In genomic region chr11:2211113-2211971, GRCh38 we compare ENCODE assay signal across 1 cellular context.
TF ChIP-seq lines count a peak whose summit lies in the region.

No MANE protein-coding gene starts in this region.

TF ChIP-seq in HepG2, 621 proteins besides CTCF, POLR2A, EP300 and RAD21 (continued from another document and continues in another):
- TF ChIP-seq ATF3 (CRISPR knock-in tag; IDR thresholded peaks at IDR 0.05) (peak; percentile 65), HNRNPLL (IDR thresholded peaks at IDR 0.05; ENCODE audit: low read depth, low read length, poor library complexity, severe bottlenecking) (peak; percentile 64), DNMT3B (CRISPR knock-in tag; conservative IDR thresholded peaks at IDR 0.05) (peak; percentile 65; the same call in 1 of the 2 replicates), RARA (CRISPR knock-in tag; IDR thresholded peaks at IDR 0.05) (peak; percentile 93), ZFP90 (CRISPR knock-in tag; IDR thresholded peaks at IDR 0.05; ENCODE audit: borderline replicate concordance) (no peak), NFYC (CRISPR knock-in tag; IDR thresholded peaks at IDR 0.05) (peak; percentile 27; the same call in 1 of the 2 replicates), ZBTB44 (CRISPR knock-in tag; IDR thresholded peaks at IDR 0.05) (no peak), HNF4A (CRISPR knock-in tag; IDR thresholded peaks at IDR 0.05) (peak; percentile 94), FOXA1 (IDR thresholded peaks at IDR 0.05) (peak; percentile 71), FOXA1 (CRISPR knock-in tag; IDR thresholded peaks at IDR 0.05) (peak; percentile 97), FOXP1 (IDR thresholded peaks at IDR 0.05) (no peak), FOXP1 (CRISPR knock-in tag; IDR thresholded peaks at IDR 0.05) (peak; percentile 84), HOXD1 (CRISPR knock-in tag; IDR thresholded peaks at IDR 0.05) (peak; percentile 98), ZNF451 (CRISPR knock-in tag; IDR thresholded peaks at IDR 0.05) (no peak), ZNF580 (CRISPR knock-in tag; IDR thresholded peaks at IDR 0.05; ENCODE audit: borderline replicate concordance, low read depth) (0 out of 2 replicates have a peak, but pooled peaks have one; percentile 3), ARID4A (CRISPR knock-in tag; IDR thresholded peaks at IDR 0.05; ENCODE audit: borderline replicate concordance) (peak; percentile 71; the same call in 1 of the 2 replicates), SUZ12 (IDR thresholded peaks at IDR 0.05; ENCODE audit: low read depth, low read length) (no peak), DNMT1 (CRISPR knock-in tag; IDR thresholded peaks at IDR 0.05) (no peak), MIER3 (CRISPR knock-in tag; IDR thresholded peaks at IDR 0.05; ENCODE audit: borderline replicate concordance) (peak; percentile 95; the same call in 1 of the 2 replicates), ZHX1 (CRISPR knock-in tag; IDR thresholded peaks at IDR 0.05; ENCODE audit: low read depth) (peak; percentile 62; the same call in 1 of the 2 replicates), NCOA2 (CRISPR knock-in tag; IDR thresholded peaks at IDR 0.05) (peak; percentile 97), ZNF121 (CRISPR knock-in tag; IDR thresholded peaks at IDR 0.05) (peak; percentile 98), ZSCAN25 (CRISPR knock-in tag; IDR thresholded peaks at IDR 0.05) (peak; percentile 91; the same call in 1 of the 2 replicates), GMEB1 (CRISPR knock-in tag; IDR thresholded peaks at IDR 0.05; ENCODE audit: borderline replicate concordance) (peak; percentile 55; the same call in 1 of the 2 replicates), NFIC (IDR thresholded peaks at IDR 0.05; ENCODE audit: low read length) (peak; percentile 92; the same call in 1 of the 2 replicates), ELF3 (CRISPR knock-in tag; IDR thresholded peaks at IDR 0.05) (peak; percentile 87), ZNF34 (CRISPR knock-in tag; IDR thresholded peaks at IDR 0.05; ENCODE audit: borderline replicate concordance) (no peak), STAT5B (CRISPR knock-in tag; IDR thresholded peaks at IDR 0.05) (no peak), ZNF253 (CRISPR knock-in tag; IDR thresholded peaks at IDR 0.05; ENCODE audit: borderline replicate concordance) (no peak), ZBTB2 (CRISPR knock-in tag; IDR thresholded peaks at IDR 0.05; ENCODE audit: low read depth) (no peak), E2F5 (CRISPR knock-in tag; conservative IDR thresholded peaks at IDR 0.05) (no peak), IKZF4 (CRISPR knock-in tag; IDR thresholded peaks at IDR 0.05; ENCODE audit: borderline replicate concordance, low read depth, not compliant biosample characterization) (no peak)
- TF ChIP-seq, protein P1, sequence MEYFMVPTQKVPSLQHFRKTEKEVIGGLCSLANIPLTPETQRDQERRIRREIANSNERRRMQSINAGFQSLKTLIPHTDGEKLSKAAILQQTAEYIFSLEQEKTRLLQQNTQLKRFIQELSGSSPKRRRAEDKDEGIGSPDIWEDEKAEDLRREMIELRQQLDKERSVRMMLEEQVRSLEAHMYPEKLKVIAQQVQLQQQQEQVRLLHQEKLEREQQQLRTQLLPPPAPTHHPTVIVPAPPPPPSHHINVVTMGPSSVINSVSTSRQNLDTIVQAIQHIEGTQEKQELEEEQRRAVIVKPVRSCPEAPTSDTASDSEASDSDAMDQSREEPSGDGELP (IDR thresholded peaks at IDR 0.05; ENCODE audit: borderline replicate concordance, low read depth): peak; percentile 98
- TF ChIP-seq, protein P2, sequence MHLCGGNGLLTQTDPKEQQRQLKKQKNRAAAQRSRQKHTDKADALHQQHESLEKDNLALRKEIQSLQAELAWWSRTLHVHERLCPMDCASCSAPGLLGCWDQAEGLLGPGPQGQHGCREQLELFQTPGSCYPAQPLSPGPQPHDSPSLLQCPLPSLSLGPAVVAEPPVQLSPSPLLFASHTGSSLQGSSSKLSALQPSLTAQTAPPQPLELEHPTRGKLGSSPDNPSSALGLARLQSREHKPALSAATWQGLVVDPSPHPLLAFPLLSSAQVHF (CRISPR knock-in tag; IDR thresholded peaks at IDR 0.05): no peak; the same call in 1 of the 2 replicates
- TF ChIP-seq, protein P3, sequence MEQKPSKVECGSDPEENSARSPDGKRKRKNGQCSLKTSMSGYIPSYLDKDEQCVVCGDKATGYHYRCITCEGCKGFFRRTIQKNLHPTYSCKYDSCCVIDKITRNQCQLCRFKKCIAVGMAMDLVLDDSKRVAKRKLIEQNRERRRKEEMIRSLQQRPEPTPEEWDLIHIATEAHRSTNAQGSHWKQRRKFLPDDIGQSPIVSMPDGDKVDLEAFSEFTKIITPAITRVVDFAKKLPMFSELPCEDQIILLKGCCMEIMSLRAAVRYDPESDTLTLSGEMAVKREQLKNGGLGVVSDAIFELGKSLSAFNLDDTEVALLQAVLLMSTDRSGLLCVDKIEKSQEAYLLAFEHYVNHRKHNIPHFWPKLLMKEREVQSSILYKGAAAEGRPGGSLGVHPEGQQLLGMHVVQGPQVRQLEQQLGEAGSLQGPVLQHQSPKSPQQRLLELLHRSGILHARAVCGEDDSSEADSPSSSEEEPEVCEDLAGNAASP (CRISPR knock-in tag; IDR thresholded peaks at IDR 0.05; ENCODE audit: borderline replicate concordance): peak; percentile 91; the same call in 1 of the 2 replicates
- TF ChIP-seq, protein P4, sequence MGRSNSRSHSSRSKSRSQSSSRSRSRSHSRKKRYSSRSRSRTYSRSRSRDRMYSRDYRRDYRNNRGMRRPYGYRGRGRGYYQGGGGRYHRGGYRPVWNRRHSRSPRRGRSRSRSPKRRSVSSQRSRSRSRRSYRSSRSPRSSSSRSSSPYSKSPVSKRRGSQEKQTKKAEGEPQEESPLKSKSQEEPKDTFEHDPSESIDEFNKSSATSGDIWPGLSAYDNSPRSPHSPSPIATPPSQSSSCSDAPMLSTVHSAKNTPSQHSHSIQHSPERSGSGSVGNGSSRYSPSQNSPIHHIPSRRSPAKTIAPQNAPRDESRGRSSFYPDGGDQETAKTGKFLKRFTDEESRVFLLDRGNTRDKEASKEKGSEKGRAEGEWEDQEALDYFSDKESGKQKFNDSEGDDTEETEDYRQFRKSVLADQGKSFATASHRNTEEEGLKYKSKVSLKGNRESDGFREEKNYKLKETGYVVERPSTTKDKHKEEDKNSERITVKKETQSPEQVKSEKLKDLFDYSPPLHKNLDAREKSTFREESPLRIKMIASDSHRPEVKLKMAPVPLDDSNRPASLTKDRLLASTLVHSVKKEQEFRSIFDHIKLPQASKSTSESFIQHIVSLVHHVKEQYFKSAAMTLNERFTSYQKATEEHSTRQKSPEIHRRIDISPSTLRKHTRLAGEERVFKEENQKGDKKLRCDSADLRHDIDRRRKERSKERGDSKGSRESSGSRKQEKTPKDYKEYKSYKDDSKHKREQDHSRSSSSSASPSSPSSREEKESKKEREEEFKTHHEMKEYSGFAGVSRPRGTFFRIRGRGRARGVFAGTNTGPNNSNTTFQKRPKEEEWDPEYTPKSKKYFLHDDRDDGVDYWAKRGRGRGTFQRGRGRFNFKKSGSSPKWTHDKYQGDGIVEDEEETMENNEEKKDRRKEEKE (IDR thresholded peaks at IDR 0.05): no peak
- TF ChIP-seq, protein P5, sequence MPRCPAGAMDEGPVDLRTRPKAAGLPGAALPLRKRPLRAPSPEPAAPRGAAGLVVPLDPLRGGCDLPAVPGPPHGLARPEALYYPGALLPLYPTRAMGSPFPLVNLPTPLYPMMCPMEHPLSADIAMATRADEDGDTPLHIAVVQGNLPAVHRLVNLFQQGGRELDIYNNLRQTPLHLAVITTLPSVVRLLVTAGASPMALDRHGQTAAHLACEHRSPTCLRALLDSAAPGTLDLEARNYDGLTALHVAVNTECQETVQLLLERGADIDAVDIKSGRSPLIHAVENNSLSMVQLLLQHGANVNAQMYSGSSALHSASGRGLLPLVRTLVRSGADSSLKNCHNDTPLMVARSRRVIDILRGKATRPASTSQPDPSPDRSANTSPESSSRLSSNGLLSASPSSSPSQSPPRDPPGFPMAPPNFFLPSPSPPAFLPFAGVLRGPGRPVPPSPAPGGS (CRISPR knock-in tag; IDR thresholded peaks at IDR 0.05): peak; percentile 48; the same call in 1 of the 2 replicates
